1 cellular context compared by ENCODE assay signal in the genomic region with DNA sequence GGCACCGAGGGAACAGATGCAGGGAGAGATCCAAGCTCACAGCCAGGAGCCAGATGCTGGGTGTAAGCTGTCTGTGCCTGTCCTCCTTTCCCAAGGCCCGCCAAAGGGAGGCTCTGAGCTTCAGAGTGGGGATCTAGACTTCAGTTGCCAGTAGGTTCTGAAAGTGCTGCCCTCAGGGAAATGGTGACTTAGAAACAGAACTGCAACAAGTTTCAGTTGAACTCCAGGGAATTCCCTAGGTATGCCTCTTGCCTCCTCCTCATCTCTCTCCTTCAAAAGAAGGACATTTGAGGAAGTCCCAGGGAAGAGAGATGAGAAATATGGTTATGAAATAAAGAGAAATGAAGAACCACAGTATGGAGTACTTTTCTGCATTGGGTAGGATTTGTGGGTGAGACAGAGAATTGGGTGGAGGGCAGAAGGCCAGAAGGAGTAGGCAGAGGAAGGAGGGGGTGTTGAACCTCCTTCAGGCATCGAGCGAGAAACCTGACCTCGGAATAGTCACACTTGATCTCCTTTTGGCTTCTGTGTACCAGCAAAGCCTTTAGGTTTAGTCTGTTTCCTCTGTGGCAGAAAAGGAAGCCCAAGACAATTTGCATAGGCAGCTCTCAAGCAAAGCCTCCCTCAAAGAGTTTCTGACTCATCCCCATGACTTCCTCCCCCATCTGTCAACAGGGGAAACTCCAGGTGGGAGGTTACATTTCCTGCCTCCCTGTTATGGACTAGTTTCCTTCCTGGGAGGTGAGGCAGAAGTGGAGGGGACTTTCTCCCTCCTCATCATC.
A peak's percentile ranks its signal among the peaks of the same experiment; 100 is the strongest.
TF ChIP-seq lines count a peak whose summit lies in the region.

No MANE protein-coding gene starts in this region.

TF ChIP-seq in HEK293, 187 proteins besides CTCF, POLR2A, EP300 and RAD21 (continued from another document):
- TF ChIP-seq, protein P1, sequence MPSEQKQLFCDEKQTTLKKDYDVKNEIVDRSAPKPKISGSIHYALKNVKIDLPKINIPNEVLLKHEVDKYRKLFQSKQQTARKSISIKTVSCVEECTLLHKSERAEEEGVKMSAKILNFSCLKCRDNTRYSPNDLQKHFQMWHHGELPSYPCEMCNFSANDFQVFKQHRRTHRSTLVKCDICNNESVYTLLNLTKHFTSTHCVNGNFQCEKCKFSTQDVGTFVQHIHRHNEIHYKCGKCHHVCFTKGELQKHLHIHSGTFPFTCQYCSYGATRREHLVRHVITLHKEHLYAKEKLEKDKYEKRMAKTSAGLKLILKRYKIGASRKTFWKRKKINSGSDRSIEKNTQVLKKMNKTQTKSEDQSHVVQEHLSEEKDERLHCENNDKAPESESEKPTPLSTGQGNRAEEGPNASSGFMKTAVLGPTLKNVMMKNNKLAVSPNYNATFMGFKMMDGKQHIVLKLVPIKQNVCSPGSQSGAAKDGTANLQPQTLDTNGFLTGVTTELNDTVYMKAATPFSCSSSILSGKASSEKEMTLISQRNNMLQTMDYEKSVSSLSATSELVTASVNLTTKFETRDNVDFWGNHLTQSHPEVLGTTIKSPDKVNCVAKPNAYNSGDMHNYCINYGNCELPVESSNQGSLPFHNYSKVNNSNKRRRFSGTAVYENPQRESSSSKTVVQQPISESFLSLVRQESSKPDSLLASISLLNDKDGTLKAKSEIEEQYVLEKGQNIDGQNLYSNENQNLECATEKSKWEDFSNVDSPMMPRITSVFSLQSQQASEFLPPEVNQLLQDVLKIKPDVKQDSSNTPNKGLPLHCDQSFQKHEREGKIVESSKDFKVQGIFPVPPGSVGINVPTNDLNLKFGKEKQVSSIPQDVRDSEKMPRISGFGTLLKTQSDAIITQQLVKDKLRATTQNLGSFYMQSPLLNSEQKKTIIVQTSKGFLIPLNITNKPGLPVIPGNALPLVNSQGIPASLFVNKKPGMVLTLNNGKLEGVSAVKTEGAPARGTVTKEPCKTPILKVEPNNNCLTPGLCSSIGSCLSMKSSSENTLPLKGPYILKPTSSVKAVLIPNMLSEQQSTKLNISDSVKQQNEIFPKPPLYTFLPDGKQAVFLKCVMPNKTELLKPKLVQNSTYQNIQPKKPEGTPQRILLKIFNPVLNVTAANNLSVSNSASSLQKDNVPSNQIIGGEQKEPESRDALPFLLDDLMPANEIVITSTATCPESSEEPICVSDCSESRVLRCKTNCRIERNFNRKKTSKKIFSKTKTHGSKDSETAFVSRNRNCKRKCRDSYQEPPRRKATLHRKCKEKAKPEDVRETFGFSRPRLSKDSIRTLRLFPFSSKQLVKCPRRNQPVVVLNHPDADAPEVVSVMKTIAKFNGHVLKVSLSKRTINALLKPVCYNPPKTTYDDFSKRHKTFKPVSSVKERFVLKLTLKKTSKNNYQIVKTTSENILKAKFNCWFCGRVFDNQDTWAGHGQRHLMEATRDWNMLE (tag by site-specific recombination; conservative IDR thresholded peaks at IDR 0.05; ENCODE audit: low read depth): peak; percentile 29; the same call in 1 of the 2 replicates
- TF ChIP-seq, protein P2, sequence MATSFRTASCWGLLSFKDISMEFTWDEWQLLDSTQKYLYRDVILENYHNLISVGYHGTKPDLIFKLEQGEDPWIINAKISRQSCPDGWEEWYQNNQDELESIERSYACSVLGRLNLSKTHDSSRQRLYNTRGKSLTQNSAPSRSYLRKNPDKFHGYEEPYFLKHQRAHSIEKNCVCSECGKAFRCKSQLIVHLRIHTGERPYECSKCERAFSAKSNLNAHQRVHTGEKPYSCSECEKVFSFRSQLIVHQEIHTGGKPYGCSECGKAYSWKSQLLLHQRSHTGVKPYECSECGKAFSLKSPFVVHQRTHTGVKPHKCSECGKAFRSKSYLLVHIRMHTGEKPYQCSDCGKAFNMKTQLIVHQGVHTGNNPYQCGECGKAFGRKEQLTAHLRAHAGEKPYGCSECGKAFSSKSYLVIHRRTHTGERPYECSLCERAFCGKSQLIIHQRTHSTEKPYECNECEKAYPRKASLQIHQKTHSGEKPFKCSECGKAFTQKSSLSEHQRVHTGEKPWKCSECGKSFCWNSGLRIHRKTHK (tag by site-specific recombination; IDR thresholded peaks at IDR 0.05): no peak
- TF ChIP-seq SP7 (tag by site-specific recombination; IDR thresholded peaks at IDR 0.05) (peak; percentile 66), SALL2 (tag by site-specific recombination; IDR thresholded peaks at IDR 0.05; ENCODE audit: borderline replicate concordance) (no peak), ZNF629 (tag by site-specific recombination; IDR thresholded peaks at IDR 0.05) (0 out of 2 replicates have a peak, but pooled peaks have one; percentile 17), ZNF24 (tag by site-specific recombination; IDR thresholded peaks at IDR 0.05) (no peak), SP2 (tag by site-specific recombination; IDR thresholded peaks at IDR 0.05) (peak; percentile 31), SP3 (tag by site-specific recombination; IDR thresholded peaks at IDR 0.05) (peak; percentile 49), ZFHX2 (tag by site-specific recombination; conservative IDR thresholded peaks at IDR 0.05) (peak; percentile 83), ZNF600 (tag by site-specific recombination; IDR thresholded peaks at IDR 0.05) (peak; percentile 91), SCRT2 (tag by site-specific recombination; IDR thresholded peaks at IDR 0.05) (0 out of 2 replicates have a peak, but pooled peaks have one; percentile 64), OSR2 (tag by site-specific recombination; IDR thresholded peaks at IDR 0.05) (0 out of 2 replicates have a peak, but pooled peaks have one; percentile 44), EGR2 (tag by site-specific recombination; IDR thresholded peaks at IDR 0.05; ENCODE audit: low read depth) (peak; percentile 67), ZNF335 (tag by site-specific recombination; conservative IDR thresholded peaks at IDR 0.05) (0 out of 2 replicates have a peak, but pooled peaks have one; percentile 15), GLIS1 (tag by site-specific recombination; IDR thresholded peaks at IDR 0.05) (peak; percentile 99)
- TF ChIP-seq, protein P3, sequence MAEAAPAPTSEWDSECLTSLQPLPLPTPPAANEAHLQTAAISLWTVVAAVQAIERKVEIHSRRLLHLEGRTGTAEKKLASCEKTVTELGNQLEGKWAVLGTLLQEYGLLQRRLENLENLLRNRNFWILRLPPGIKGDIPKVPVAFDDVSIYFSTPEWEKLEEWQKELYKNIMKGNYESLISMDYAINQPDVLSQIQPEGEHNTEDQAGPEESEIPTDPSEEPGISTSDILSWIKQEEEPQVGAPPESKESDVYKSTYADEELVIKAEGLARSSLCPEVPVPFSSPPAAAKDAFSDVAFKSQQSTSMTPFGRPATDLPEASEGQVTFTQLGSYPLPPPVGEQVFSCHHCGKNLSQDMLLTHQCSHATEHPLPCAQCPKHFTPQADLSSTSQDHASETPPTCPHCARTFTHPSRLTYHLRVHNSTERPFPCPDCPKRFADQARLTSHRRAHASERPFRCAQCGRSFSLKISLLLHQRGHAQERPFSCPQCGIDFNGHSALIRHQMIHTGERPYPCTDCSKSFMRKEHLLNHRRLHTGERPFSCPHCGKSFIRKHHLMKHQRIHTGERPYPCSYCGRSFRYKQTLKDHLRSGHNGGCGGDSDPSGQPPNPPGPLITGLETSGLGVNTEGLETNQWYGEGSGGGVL (tag by site-specific recombination; IDR thresholded peaks at IDR 0.05): peak; percentile 82
- TF ChIP-seq, protein P4, sequence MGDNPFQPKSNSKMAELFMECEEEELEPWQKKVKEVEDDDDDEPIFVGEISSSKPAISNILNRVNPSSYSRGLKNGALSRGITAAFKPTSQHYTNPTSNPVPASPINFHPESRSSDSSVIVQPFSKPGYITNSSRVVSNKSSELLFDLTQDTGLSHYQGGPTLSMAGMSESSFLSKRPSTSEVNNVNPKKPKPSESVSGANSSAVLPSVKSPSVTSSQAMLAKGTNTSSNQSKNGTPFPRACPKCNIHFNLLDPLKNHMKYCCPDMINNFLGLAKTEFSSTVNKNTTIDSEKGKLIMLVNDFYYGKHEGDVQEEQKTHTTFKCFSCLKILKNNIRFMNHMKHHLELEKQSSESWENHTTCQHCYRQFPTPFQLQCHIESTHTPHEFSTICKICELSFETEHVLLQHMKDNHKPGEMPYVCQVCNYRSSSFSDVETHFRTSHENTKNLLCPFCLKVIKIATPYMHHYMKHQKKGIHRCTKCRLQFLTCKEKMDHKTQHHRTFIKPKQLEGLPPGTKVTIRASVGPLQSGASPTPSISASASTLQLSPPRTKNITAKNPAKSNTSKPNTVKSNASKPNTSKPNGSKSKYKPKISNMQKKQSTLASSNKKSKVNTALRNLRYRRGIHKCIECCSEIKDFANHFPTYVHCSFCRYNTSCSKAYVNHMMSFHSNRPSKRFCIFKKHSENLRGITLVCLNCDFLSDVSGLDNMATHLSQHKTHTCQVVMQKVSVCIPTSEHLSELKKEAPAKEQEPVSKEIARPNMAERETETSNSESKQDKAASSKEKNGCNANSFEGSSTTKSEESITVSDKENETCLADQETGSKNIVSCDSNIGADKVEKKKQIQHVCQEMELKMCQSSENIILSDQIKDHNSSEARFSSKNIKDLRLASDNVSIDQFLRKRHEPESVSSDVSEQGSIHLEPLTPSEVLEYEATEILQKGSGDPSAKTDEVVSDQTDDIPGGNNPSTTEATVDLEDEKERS (tag by site-specific recombination; IDR thresholded peaks at IDR 0.05): no peak
